Comparison of ENCODE assay signal across 13 cellular contexts in genomic region chr6:51273228-51273961, GRCh38.
DNase-seq lines count a peak whose midpoint lies in the region; ATAC-seq, FAIRE-seq and TF ChIP-seq lines count a peak whose summit lies in the region.
"Had no signal": no experiment of that assay in that cellular context is flagged by ENCODE, and none has a peak within 500 bp of the region (broad histone marks: within the 10 kb centered on the region; RNA-seq: fewer than 3 reads in every experiment).

No MANE protein-coding gene starts in this region.

- no peak overlapping the region for H3K9ac ChIP-seq in HepG2 (ENCODE audit: insufficient read depth, low read depth, low read length)
- H3K9ac ChIP-seq: KMS-11 had no signal

- no peaks in the 10 kb centered on the region for H3K9me3 ChIP-seq in right lobe of liver
- H3K9me3 ChIP-seq in HepG2 (ENCODE audit: low read length): no peaks in the 10 kb centered on the region
- no peaks in the 10 kb centered on the region for H3K9me3 ChIP-seq in left lung
- H3K9me3 ChIP-seq in upper lobe of right lung: no peaks in the 10 kb centered on the region

- DNase-seq in right lobe of liver: no peak
- no peak for DNase-seq in HepG2 (ENCODE audit: low spot score)
- peak; percentile 85 for DNase-seq in SKM-1 treated with dmso at 0.1 percent for 144 hours (lab: John Stamatoyannopoulos, UW; ENCODE audit: unreplicated experiment)
- no peak for DNase-seq in left lung
- DNase-seq in upper lobe of right lung: no peak
- DNase-seq in activated CD8-positive, alpha-beta memory T cell treated with anti-CD3 and anti-CD28 coated beads for 24 hours: no peak
- DNase-seq in NCI-H2081 (lab: John Stamatoyannopoulos, UW): no peak
- DNase-seq: activated CD4-positive, alpha-beta memory T cell treated with anti-CD3 and anti-CD28 coated beads for 36 hours; aorta; HCEC 1CT had no signal

- 71% methylated on average over 4 of the region's 5 CpGs for WGBS in right lobe of liver (ENCODE audit: insufficient coverage, low coverage, low lambda C conversion rate, missing lambda C conversion rate)
- WGBS in HepG2 (ENCODE audit: low lambda C conversion rate): 26% methylated on average over 5 of the region's 5 CpGs

- no peak for TF ChIP-seq POLR2A in right lobe of liver (IDR thresholded peaks at IDR 0.05)
- no peak for TF ChIP-seq POLR2A in HepG2 (IDR thresholded peaks at IDR 0.05; ENCODE audit: insufficient read depth in 1 of 2, low read depth in 2 of 2, low read length in 2 of 2)

- H3K27ac ChIP-seq in right lobe of liver (no peak overlapping the region), HepG2 (ENCODE audit: extremely low read length, insufficient read depth, low read length) (no peak overlapping the region), left lung (peak overlapping the region in 1 of 2 donors; percentile 53), upper lobe of right lung (no peak overlapping the region)
- H3K27ac ChIP-seq: KMS-11 had no signal

- FAIRE-seq in HepG2 (lab: Jason Lieb, UNC): no peak
- FAIRE-seq: RCC 7860 had no signal

- TF ChIP-seq EP300 in HepG2 (IDR thresholded peaks at IDR 0.05; ENCODE audit: low read depth in 2 of 2, low read length in 2 of 2) (no peak), HepG2 (CRISPR knock-in tag; IDR thresholded peaks at IDR 0.05; ENCODE audit: borderline replicate concordance) (no peak)

- no peak for TF ChIP-seq CTCF in right lobe of liver (IDR thresholded peaks at IDR 0.05)
- TF ChIP-seq CTCF in HepG2 (CRISPR knock-in tag; IDR thresholded peaks at IDR 0.05): no peak
- TF ChIP-seq CTCF in left lung (IDR thresholded peaks at IDR 0.05): no peak
- no peak for TF ChIP-seq CTCF in upper lobe of right lung (IDR thresholded peaks at IDR 0.05)

- no peaks in the 10 kb centered on the region for H3K79me2 ChIP-seq in HepG2 (ENCODE audit: insufficient read depth, low read length)

- H3K27me3 ChIP-seq in right lobe of liver (no peaks in the 10 kb centered on the region), HepG2 (ENCODE audit: control insufficient read depth in 1 of 2, insufficient read depth in 2 of 2, low read length in 2 of 2) (no peaks in the 10 kb centered on the region), left lung (no peaks in the 10 kb centered on the region), upper lobe of right lung (no peaks in the 10 kb centered on the region)

- H2AFZ ChIP-seq in HepG2 (ENCODE audit: low read length): no peak overlapping the region

- in situ Hi-C loops in HepG2 (cut with HindIII; ENCODE audit: extremely low pct_ligation_motif_present, low pct_unique_long_range_greater_than_20kb): no loop called here

- intact Hi-C loops in right lobe of liver (cut with DNase I): no loop called here
- intact Hi-C loops in HepG2 (cut with micrococcal nuclease; ENCODE audit: unreplicated experiment): no loop called here
- intact Hi-C loops in left lung (cut with DNase I): no loop called here
- intact Hi-C loops in upper lobe of right lung (cut with DNase I): no loop called here

- H3K36me3 ChIP-seq in right lobe of liver: no peaks in the 10 kb centered on the region
- H3K36me3 ChIP-seq in HepG2 (replicated peaks in 1 of 2; ENCODE audit: control insufficient read depth in 1 of 2, insufficient read depth in 2 of 2, low read length in 2 of 2): no peaks in the 10 kb centered on the region
- H3K36me3 ChIP-seq in left lung: no peaks in the 10 kb centered on the region
- H3K36me3 ChIP-seq in upper lobe of right lung: no peaks in the 10 kb centered on the region

- CTCF ChIA-PET in HepG2 (lab: Yijun Ruan, JAX; ENCODE audit: low intra/inter-chr PET ratio, low total read pairs): no interaction called here

- POLR2A ChIA-PET in HepG2 (lab: Yijun Ruan, JAX): no interaction called here

- H3K4me2 ChIP-seq in HepG2 (ENCODE audit: low read depth, low read length): no peak overlapping the region
- H3K4me2 ChIP-seq: KMS-11 had no signal

- ATAC-seq in right lobe of liver (peak; percentile 63 to 88 (median 72)), HepG2 (no peak), left lung (peak; percentile 78), upper lobe of right lung (peak; percentile 95), GM21619 (IDR thresholded peaks at IDR 0.05; ENCODE audit: unreplicated experiment) (no peak)

- BruUV-seq in HepG2 (replicated peaks; lab: Mats Ljungman, UMichigan): no TSS peak

- H3K4me1 ChIP-seq in right lobe of liver (no peaks in the 10 kb centered on the region), HepG2 (ENCODE audit: insufficient read depth, low read length) (no peaks in the 10 kb centered on the region), left lung (peaks cover 0 to 8% of the 10 kb centered on the region in 2 donors), upper lobe of right lung (no peaks in the 10 kb centered on the region)

- TF ChIP-seq RAD21 in HepG2 (CRISPR knock-in tag; IDR thresholded peaks at IDR 0.05): no peak

- no peaks in the 10 kb centered on the region for H4K20me1 ChIP-seq in HepG2 (ENCODE audit: insufficient read depth, low read length)

- no peak overlapping the region for H3K4me3 ChIP-seq in right lobe of liver
- H3K4me3 ChIP-seq in HepG2 (replicated peaks in 1 of 3; ENCODE audit: insufficient read depth in 1 of 3, low read depth in 2 of 3, low read length in 3 of 3): no peak overlapping the region
- H3K4me3 ChIP-seq in left lung: no peak overlapping the region
- no peak overlapping the region for H3K4me3 ChIP-seq in upper lobe of right lung

TF ChIP-seq in HepG2, 621 proteins besides CTCF, POLR2A, EP300 and RAD21 (continues in another document):
- TF ChIP-seq MTERF4 (CRISPR knock-in tag; IDR thresholded peaks at IDR 0.05) (no peak), ZNF333 (CRISPR knock-in tag; IDR thresholded peaks at IDR 0.05; ENCODE audit: borderline replicate concordance) (no peak), YY1 (IDR thresholded peaks at IDR 0.05; ENCODE audit: insufficient read depth, insufficient replicate concordance, low read depth, low read length) (no peak), RFX5 (IDR thresholded peaks at IDR 0.05; ENCODE audit: low read depth, low read length) (no peak), HMGA1 (CRISPR knock-in tag; conservative IDR thresholded peaks at IDR 0.05) (no peak), CC2D1A (CRISPR knock-in tag; IDR thresholded peaks at IDR 0.05) (no peak), MAX (IDR thresholded peaks at IDR 0.05) (no peak), RELA (CRISPR knock-in tag; IDR thresholded peaks at IDR 0.05) (no peak), GZF1 (CRISPR knock-in tag; IDR thresholded peaks at IDR 0.05) (no peak)
- TF ChIP-seq, protein P1, sequence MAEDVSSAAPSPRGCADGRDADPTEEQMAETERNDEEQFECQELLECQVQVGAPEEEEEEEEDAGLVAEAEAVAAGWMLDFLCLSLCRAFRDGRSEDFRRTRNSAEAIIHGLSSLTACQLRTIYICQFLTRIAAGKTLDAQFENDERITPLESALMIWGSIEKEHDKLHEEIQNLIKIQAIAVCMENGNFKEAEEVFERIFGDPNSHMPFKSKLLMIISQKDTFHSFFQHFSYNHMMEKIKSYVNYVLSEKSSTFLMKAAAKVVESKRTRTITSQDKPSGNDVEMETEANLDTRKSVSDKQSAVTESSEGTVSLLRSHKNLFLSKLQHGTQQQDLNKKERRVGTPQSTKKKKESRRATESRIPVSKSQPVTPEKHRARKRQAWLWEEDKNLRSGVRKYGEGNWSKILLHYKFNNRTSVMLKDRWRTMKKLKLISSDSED (CRISPR knock-in tag; IDR thresholded peaks at IDR 0.05): no peak
- TF ChIP-seq, protein P2, sequence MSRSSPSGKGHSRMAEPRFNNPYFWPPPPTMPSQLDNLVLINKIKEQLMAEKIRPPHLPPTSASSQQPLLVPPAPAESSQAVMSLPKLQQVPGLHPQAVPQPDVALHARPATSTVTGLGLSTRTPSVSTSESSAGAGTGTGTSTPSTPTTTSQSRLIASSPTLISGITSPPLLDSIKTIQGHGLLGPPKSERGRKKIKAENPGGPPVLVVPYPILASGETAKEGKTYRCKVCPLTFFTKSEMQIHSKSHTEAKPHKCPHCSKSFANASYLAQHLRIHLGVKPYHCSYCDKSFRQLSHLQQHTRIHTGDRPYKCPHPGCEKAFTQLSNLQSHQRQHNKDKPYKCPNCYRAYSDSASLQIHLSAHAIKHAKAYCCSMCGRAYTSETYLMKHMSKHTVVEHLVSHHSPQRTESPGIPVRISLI (CRISPR knock-in tag; IDR thresholded peaks at IDR 0.05; ENCODE audit: borderline replicate concordance): no peak

Comparison
In these comparisons a context has a peak if more than half of its experiments do, and no peak if none do; other contexts are left out.
1. ATAC-seq: peak in right lobe of liver (4 of 4), left lung (single experiment) and upper lobe of right lung (single experiment); none in HepG2 (single experiment) and GM21619 (single experiment).